Comparison of ENCODE assay signal across 32 cellular contexts in the genomic region with DNA sequence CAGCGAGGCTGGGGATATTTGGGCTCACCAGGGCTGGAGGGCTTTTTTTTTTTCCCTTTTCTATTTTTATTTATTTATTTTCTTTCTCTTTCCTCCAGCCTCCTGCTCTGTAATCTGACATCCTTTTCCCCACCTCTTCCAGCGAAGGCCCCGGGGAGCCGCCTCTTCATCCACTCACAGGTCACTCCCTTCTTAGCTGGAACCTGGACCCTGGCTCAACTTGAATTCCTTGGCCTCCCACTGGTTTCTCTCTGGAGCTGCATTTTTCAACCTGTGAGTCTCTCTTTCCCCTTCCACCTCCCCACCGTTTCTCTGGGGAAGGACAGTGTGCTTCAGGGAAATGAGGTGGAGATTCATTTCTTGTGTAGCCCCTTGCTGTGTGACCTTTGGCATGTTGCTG.
"Had no signal": no experiment of that assay in that cellular context is flagged by ENCODE, and none has a peak within 500 bp of the region (broad histone marks: within the 10 kb centered on the region; RNA-seq: fewer than 3 reads in every experiment).

No MANE protein-coding gene starts in this region.

- H3K27ac ChIP-seq: brain microvascular endothelial cell, epithelial cell of prostate, esophagus squamous epithelium, gastroesophageal sphincter, heart right ventricle had no signal

- ATAC-seq: activated CD4-positive, alpha-beta T cell treated with anti-CD3 and anti-CD28 coated beads for 36 hours; activated T-cell treated with anti-CD3 and anti-CD28 coated beads, Interleukin-2, amount 50 U/mL, for 72 hours; effector memory CD8-positive, alpha-beta T cell; gastroesophageal sphincter; heart right ventricle had no signal

- H3K4me1 Mint-ChIP-seq: activated CD4-positive, alpha-beta memory T cell treated with anti-CD3 and anti-CD28 coated beads, Interleukin-2, amount 10 ng/mL, durations not matched to agents 7 days and 5 days; activated CD4-positive, alpha-beta T cell treated with anti-CD3 and anti-CD28 coated beads for 36 hours; activated CD4-positive, alpha-beta T cell treated with anti-CD3 and anti-CD28 coated beads, Interleukin-2, amount 10 ng/mL, durations not matched to agents 24 days and 14 days; central memory CD8-positive, alpha-beta T cell had no signal

- H3K9me3 Mint-ChIP-seq: activated CD4-positive, alpha-beta memory T cell treated with anti-CD3 and anti-CD28 coated beads, Interleukin-2, amount 10 ng/mL, durations not matched to agents 7 days and 5 days; activated CD4-positive, alpha-beta T cell treated with anti-CD3 and anti-CD28 coated beads, Interleukin-2, amount 10 ng/mL, durations not matched to agents 24 days and 14 days; activated T-cell treated with anti-CD3 and anti-CD28 coated beads, Interleukin-2, amount 50 U/mL, for 24 hours; activated T-cell treated with anti-CD3 and anti-CD28 coated beads, Interleukin-2, amount 50 U/mL, for 72 hours; central memory CD8-positive, alpha-beta T cell; effector memory CD8-positive, alpha-beta T cell had no signal

- H3K27me3 Mint-ChIP-seq: activated CD4-positive, alpha-beta T cell treated with anti-CD3 and anti-CD28 coated beads for 36 hours; activated naive CD8-positive, alpha-beta T cell; activated T-cell treated with anti-CD3 and anti-CD28 coated beads, Interleukin-2, amount 50 U/mL, for 24 hours had no signal

- H3K36me3 ChIP-seq: brain microvascular endothelial cell, esophagus squamous epithelium, gastroesophageal sphincter, heart right ventricle had no signal

- H3K4me1 ChIP-seq: esophagus squamous epithelium, gastroesophageal sphincter, heart right ventricle had no signal

- H3K4me3 Mint-ChIP-seq: activated CD4-positive, alpha-beta memory T cell treated with anti-CD3 and anti-CD28 coated beads, Interleukin-2, amount 10 ng/mL, durations not matched to agents 7 days and 5 days; activated CD4-positive, alpha-beta T cell treated with anti-CD3 and anti-CD28 coated beads for 36 hours; activated CD4-positive, alpha-beta T cell treated with anti-CD3 and anti-CD28 coated beads, Interleukin-2, amount 10 ng/mL, durations not matched to agents 24 days and 14 days; activated naive CD8-positive, alpha-beta T cell; activated T-cell treated with anti-CD3 and anti-CD28 coated beads, Interleukin-2, amount 50 U/mL, for 24 hours; activated T-cell treated with anti-CD3 and anti-CD28 coated beads, Interleukin-2, amount 50 U/mL, for 72 hours; central memory CD8-positive, alpha-beta T cell; effector memory CD8-positive, alpha-beta T cell had no signal

- H3K27ac Mint-ChIP-seq: activated CD4-positive, alpha-beta memory T cell treated with anti-CD3 and anti-CD28 coated beads, Interleukin-2, amount 10 ng/mL, durations not matched to agents 7 days and 5 days; activated CD4-positive, alpha-beta T cell treated with anti-CD3 and anti-CD28 coated beads for 36 hours; activated CD4-positive, alpha-beta T cell treated with anti-CD3 and anti-CD28 coated beads, Interleukin-2, amount 10 ng/mL, durations not matched to agents 24 days and 14 days; activated naive CD8-positive, alpha-beta T cell; activated T-cell treated with anti-CD3 and anti-CD28 coated beads, Interleukin-2, amount 50 U/mL, for 24 hours; activated T-cell treated with anti-CD3 and anti-CD28 coated beads, Interleukin-2, amount 50 U/mL, for 72 hours; effector memory CD8-positive, alpha-beta T cell had no signal

- H3K36me3 Mint-ChIP-seq: activated naive CD8-positive, alpha-beta T cell had no signal

- H3K9me3 ChIP-seq: esophagus squamous epithelium, gastroesophageal sphincter, heart right ventricle had no signal

- FAIRE-seq: astrocyte, bronchial epithelial cell, colon, endometrium, endothelial cell of umbilical vein had no signal

- H3K4me3 ChIP-seq: esophagus squamous epithelium, gastroesophageal sphincter, heart right ventricle had no signal

- DNase-seq: activated CD4-positive, alpha-beta memory T cell treated with anti-CD3 and anti-CD28 coated beads, Interleukin-2, amount 10 ng/mL, durations not matched to agents 7 days and 5 days; activated CD4-positive, alpha-beta T cell treated with anti-CD3 and anti-CD28 coated beads for 36 hours; activated CD4-positive, alpha-beta T cell treated with anti-CD3 and anti-CD28 coated beads, Interleukin-2, amount 10 ng/mL, durations not matched to agents 24 days and 14 days; activated CD4-positive, CD25-positive, alpha-beta regulatory T cell; activated CD4-positive, CD25-positive, alpha-beta regulatory T cell treated with anti-CD3 and anti-CD28 coated beads, Interleukin-2, amount 50 U/mL, for 72 hours; activated CD8-positive, alpha-beta memory T cell treated with anti-CD3 and anti-CD28 coated beads, Interleukin-2, amount 50 U/mL, for 48 hours; activated gamma-delta T cell; activated naive CD4-positive, alpha-beta T cell; activated naive CD4-positive, alpha-beta T cell treated with anti-CD3 and anti-CD28 coated beads, Interleukin-2, amount 50 U/mL, for 16 hours; activated T-cell treated with anti-CD3 and anti-CD28 coated beads for 4 hours; activated T-cell treated with anti-CD3 and anti-CD28 coated beads, Interleukin-2, amount 50 U/mL, for 24 hours; activated T-cell treated with anti-CD3 and anti-CD28 coated beads, Interleukin-2, amount 50 U/mL, for 72 hours; amniotic stem cell; anterior cingulate cortex; brain microvascular endothelial cell; cortex of kidney; dermis blood vessel endothelial cell; effector CD4-positive, alpha-beta T cell; effector memory CD8-positive, alpha-beta T cell; esophagus squamous epithelium; foreskin melanocyte; heart right ventricle; T-helper 2 cell had no signal
